Comparison of ENCODE assay signal across 30 cellular contexts in genomic region chr4:22875592-22876257, GRCh38.
"Had no signal": no experiment of that assay in that cellular context is flagged by ENCODE, and none has a peak within 500 bp of the region (broad histone marks: within the 10 kb centered on the region; RNA-seq: fewer than 3 reads in every experiment).

No MANE protein-coding gene starts in this region.

- H3K9me3 Mint-ChIP-seq: T-helper 1 cell treated with Interleukin-12 subunit alpha and Interleukin-12 subunit beta and Interleukin-4 antibody, amounts not matched to agents 30 μg/mL and 1 μg/mL, for 36 hours had no signal

- H3K4me1 ChIP-seq: SJSA1 had no signal

- H3K9me3 ChIP-seq: SJSA1 had no signal

- H3K36me3 Mint-ChIP-seq: IgD-negative memory B cell, T-cell had no signal

- H3K27ac ChIP-seq: HL-60, KMS-11, SJSA1, SK-N-MC had no signal

- H3K27me3 Mint-ChIP-seq: IgD-negative memory B cell, T-cell had no signal

- H3K4me3 Mint-ChIP-seq: IgD-negative memory B cell; T-cell; T-helper 1 cell treated with Interleukin-12 subunit alpha and Interleukin-12 subunit beta and Interleukin-4 antibody, amounts not matched to agents 30 μg/mL and 1 μg/mL, for 36 hours had no signal

- H3K27me3 ChIP-seq: SJSA1 had no signal

- H3K9ac ChIP-seq: KMS-11 had no signal

- H3K4me1 Mint-ChIP-seq: IgD-negative memory B cell, T-cell had no signal

- DNase-seq: Kasumi-1; NCI-H1092; NCI-H1105 treated with DMSO at 0.1 percent for 48 hours; NCI-H1417 treated with DMSO at 0.1 percent for 48 hours; NCI-H146; NCI-H1694 treated with DMSO at 0.1 percent for 48 hours; NCI-H2029; NCI-H2081 treated with DMSO at 0.1 percent for 48 hours; NCI-H2171; NCI-H226; NCI-H446; NCI-H510A; NCI-H524 treated with DMSO at 0.1 percent for 48 hours; NCI-H69; NCI-H774; NK-92 treated with Interleukin-12 subunit alpha and Interleukin-12 subunit beta, amount 100 ng/mL, for 24 hours; PC-3; SHP77 treated with DMSO at 0.1 percent for 48 hours; SW 1271; T-cell had no signal

- H3K27ac Mint-ChIP-seq: T-cell; T-helper 1 cell treated with Interleukin-12 subunit alpha and Interleukin-12 subunit beta and Interleukin-4 antibody, amounts not matched to agents 30 μg/mL and 1 μg/mL, for 36 hours had no signal

- ATAC-seq: K562, Panc1, PC-3, Right ventricle myocardium inferior, T-cell had no signal

- FAIRE-seq: HTR-8/SVneo, K562 had no signal

- H3K4me3 ChIP-seq: K562, SJSA1, SK-N-MC had no signal

- H3K36me3 ChIP-seq: SJSA1 had no signal

- H3K4me2 ChIP-seq: KMS-11 had no signal
